ENCODE assay signal across 14 cellular contexts in the genomic region with DNA sequence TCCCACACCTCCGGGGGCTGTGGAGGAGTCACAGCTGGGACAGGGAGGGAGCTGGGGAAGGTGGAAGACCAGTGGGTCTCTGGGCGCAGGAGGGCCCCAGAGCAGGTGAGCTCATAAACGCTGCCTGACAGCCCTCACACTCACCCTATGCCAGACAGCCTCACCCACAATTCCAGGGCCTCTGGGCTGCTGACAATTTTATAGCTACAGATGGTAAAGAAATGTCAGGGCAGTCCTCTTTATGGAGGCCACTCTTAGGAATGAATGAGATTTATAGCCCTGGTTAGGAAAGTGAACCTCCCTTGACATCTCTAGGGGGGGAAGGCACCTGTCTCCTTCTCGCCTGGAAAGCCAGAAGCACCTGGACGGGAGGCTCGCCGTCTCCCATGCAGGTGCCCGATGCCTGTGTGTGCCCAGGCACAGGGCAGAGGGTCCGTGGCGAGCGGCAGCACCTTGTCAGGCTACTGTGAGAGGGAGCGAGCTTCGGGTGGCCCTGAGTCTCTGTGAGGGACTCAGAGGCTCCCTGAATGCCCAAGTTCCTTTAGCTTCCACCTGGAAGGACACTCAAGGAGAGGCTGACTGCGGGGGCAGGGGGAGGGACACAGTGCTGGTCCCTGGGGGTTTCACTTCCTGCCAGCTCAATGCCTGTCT. TPM values are rescaled to one million over a fixed set of nuclear protein-coding genes. Genes with fewer than 3 reads are reported as not detected.
DNase-seq lines count a peak whose midpoint lies in the region; ATAC-seq and TF ChIP-seq lines count a peak whose summit lies in the region.
"Had no signal": no experiment of that assay in that cellular context is flagged by ENCODE, and none has a peak within 500 bp of the region (broad histone marks: within the 10 kb centered on the region; RNA-seq: fewer than 3 reads in every experiment).

No MANE protein-coding gene starts in this region.

- H3K27me3 ChIP-seq in BLaER1 (no peaks in the 10 kb centered on the region), GM23338 (ENCODE audit: insufficient read depth) (no peaks in the 10 kb centered on the region), hepatocyte (peaks cover 9% of the 10 kb centered on the region)

- no peaks in the 10 kb centered on the region for H3K36me3 ChIP-seq in BLaER1
- H3K36me3 ChIP-seq in GM23338 (ENCODE audit: insufficient read depth) = peaks cover 8% of the 10 kb centered on the region; the same call in 1 of the 2 replicates
- H3K36me3 ChIP-seq in hepatocyte (replicated peaks; ENCODE audit: insufficient read depth, low read depth) = no peaks in the 10 kb centered on the region
- no peaks in the 10 kb centered on the region for H3K36me3 ChIP-seq in mucosa of descending colon (ENCODE audit: low read depth)

- no peaks in the 10 kb centered on the region for H3F3A ChIP-seq in GM23338 (replicated peaks; ENCODE audit: low read depth)

- no peak for DNase-seq in GM23338 (ENCODE audit: low spot score)
- peak; percentile 31 for DNase-seq in hepatocyte (ENCODE audit: low spot score)
- peak in 1 of 3 donors; percentile 24 for DNase-seq in mucosa of descending colon
- no peak for DNase-seq in D341Med (ENCODE audit: low spot score)
- DNase-seq in glutamatergic neuron = no peak
- DNase-seq: Caco-2; CD8-positive, alpha-beta T cell; DMS53; GF-D8 had no signal

- H3K9me3 ChIP-seq in BLaER1 = no peaks in the 10 kb centered on the region
- no peaks in the 10 kb centered on the region for H3K9me3 ChIP-seq in hepatocyte (ENCODE audit: low read depth)
- H3K9me3 ChIP-seq in mucosa of descending colon = no peaks in the 10 kb centered on the region
- H3K9me3 ChIP-seq: Caco-2 had no signal

- no peaks in the 10 kb centered on the region; the same call in 1 of the 2 replicates for H4K20me1 ChIP-seq in BLaER1
- H4K20me1 ChIP-seq in GM23338 (replicated peaks; ENCODE audit: insufficient read depth) = 0 out of 2 replicates have a peak, but pooled peaks cover 2% of the 10 kb centered on the region
- no peaks in the 10 kb centered on the region for H4K20me1 ChIP-seq in hepatocyte (ENCODE audit: insufficient read depth, poor library complexity, severe bottlenecking)

- peaks cover 5% of the 10 kb centered on the region for H3K27me3 Mint-ChIP-seq in GM23338 (ENCODE audit: insufficient read depth, low read depth, poor library complexity)
- H3K27me3 Mint-ChIP-seq in glutamatergic neuron (ENCODE audit: unreplicated experiment) = peaks cover 6% of the 10 kb centered on the region

- no peak overlapping the region for H3K9ac ChIP-seq in BLaER1

- H3K4me1 ChIP-seq in BLaER1 = peaks cover 31% of the 10 kb centered on the region
- H3K4me1 ChIP-seq in GM23338 (ENCODE audit: insufficient read depth) = 0 out of 2 replicates have a peak, but pooled peaks cover 11% of the 10 kb centered on the region
- H3K4me1 ChIP-seq in hepatocyte (ENCODE audit: insufficient read depth) = no peaks in the 10 kb centered on the region
- H3K4me1 ChIP-seq in mucosa of descending colon (ENCODE audit: low read depth) = peaks cover 2% of the 10 kb centered on the region
- H3K4me1 ChIP-seq: Caco-2 had no signal

- intact Hi-C loops in mucosa of descending colon (cut with DNase I, micrococcal nuclease) = no loop called here

- WGBS in hepatocyte (ENCODE audit: low lambda C conversion rate, missing lambda C conversion rate) = 89% methylated on average over 13 of the region's 14 CpGs

- no peaks in the 10 kb centered on the region for H3K9me3 Mint-ChIP-seq in GM23338
- H3K9me3 Mint-ChIP-seq in glutamatergic neuron (ENCODE audit: unreplicated experiment) = peaks cover 9% of the 10 kb centered on the region
- H3K9me3 Mint-ChIP-seq: CD8-positive, alpha-beta T cell had no signal

- TF ChIP-seq CTCF in GM23338 (conservative IDR thresholded peaks at IDR 0.05; ENCODE audit: low read depth in 2 of 2) = no peak
- TF ChIP-seq CTCF in hepatocyte (IDR thresholded peaks at IDR 0.05; ENCODE audit: poor library complexity) = no peak
- no peak for TF ChIP-seq CTCF in mucosa of descending colon (IDR thresholded peaks at IDR 0.05)
- TF ChIP-seq CTCF in glutamatergic neuron (IDR thresholded peaks at IDR 0.05; ENCODE audit: partially characterized antibody, unreplicated experiment) = no peak

- no peak for ATAC-seq in GM23338
- ATAC-seq in mucosa of descending colon = peak; percentile 64
- no peak for ATAC-seq in HG03108 (IDR thresholded peaks at IDR 0.05; ENCODE audit: unreplicated experiment)
- ATAC-seq: CD8-positive, alpha-beta T cell; HCT116 had no signal

- H3K4me1 Mint-ChIP-seq in GM23338 (peaks cover 13% of the 10 kb centered on the region), glutamatergic neuron (ENCODE audit: low read depth, unreplicated experiment) (peaks cover 6% of the 10 kb centered on the region)
- H3K4me1 Mint-ChIP-seq: CD14-positive monocyte had no signal

- H3K79me2 ChIP-seq in GM23338 (replicated peaks; ENCODE audit: insufficient read depth) = no peaks in the 10 kb centered on the region
- no peaks in the 10 kb centered on the region for H3K79me2 ChIP-seq in hepatocyte

- H3K4me2 ChIP-seq in BLaER1 (peak overlapping the region; percentile 60), GM23338 (peak overlapping the region; percentile 51; the same call in 1 of the 2 replicates), hepatocyte (no peak overlapping the region)

- H3K27ac Mint-ChIP-seq in GM23338 = no peak overlapping the region
- no peak overlapping the region for H3K27ac Mint-ChIP-seq in glutamatergic neuron (ENCODE audit: unreplicated experiment)
- H3K27ac Mint-ChIP-seq: B cell; CD14-positive monocyte; CD8-positive, alpha-beta T cell had no signal

- H3K27ac ChIP-seq in BLaER1 (no peak overlapping the region), GM23338 (ENCODE audit: low read depth) (no peak overlapping the region), hepatocyte (no peak overlapping the region)

- H3K36me3 Mint-ChIP-seq in GM23338 (ENCODE audit: low read depth) = peaks cover 41% of the 10 kb centered on the region
- H3K36me3 Mint-ChIP-seq in glutamatergic neuron (ENCODE audit: unreplicated experiment) = peaks cover 8% of the 10 kb centered on the region
- H3K36me3 Mint-ChIP-seq: CD14-positive monocyte had no signal

- H3K4me3 Mint-ChIP-seq in GM23338 = no peak overlapping the region; the same call in 2 of the 3 replicates
- H3K4me3 Mint-ChIP-seq in glutamatergic neuron (ENCODE audit: unreplicated experiment) = no peak overlapping the region
- H3K4me3 Mint-ChIP-seq: CD14-positive monocyte; CD8-positive, alpha-beta T cell had no signal

- H3K9me2 ChIP-seq in GM23338 (ENCODE audit: insufficient read depth) (no peaks in the 10 kb centered on the region), hepatocyte (replicated peaks; ENCODE audit: insufficient read depth) (no peaks in the 10 kb centered on the region)

- H3K4me3 ChIP-seq in BLaER1 = no peak overlapping the region
- no peak overlapping the region for H3K4me3 ChIP-seq in GM23338
- H3K4me3 ChIP-seq in hepatocyte = no peak overlapping the region
- no peak overlapping the region for H3K4me3 ChIP-seq in mucosa of descending colon

- H2AFZ ChIP-seq in GM23338 (no peak overlapping the region), hepatocyte (no peak overlapping the region)

TF ChIP-seq in GM23338, 12 proteins besides CTCF, POLR2A, EP300 and RAD21 (continues in another document):
- no peak for TF ChIP-seq EZH2phosphoT487 (IDR thresholded peaks at IDR 0.05; ENCODE audit: unreplicated experiment)
- TF ChIP-seq, protein P1, sequence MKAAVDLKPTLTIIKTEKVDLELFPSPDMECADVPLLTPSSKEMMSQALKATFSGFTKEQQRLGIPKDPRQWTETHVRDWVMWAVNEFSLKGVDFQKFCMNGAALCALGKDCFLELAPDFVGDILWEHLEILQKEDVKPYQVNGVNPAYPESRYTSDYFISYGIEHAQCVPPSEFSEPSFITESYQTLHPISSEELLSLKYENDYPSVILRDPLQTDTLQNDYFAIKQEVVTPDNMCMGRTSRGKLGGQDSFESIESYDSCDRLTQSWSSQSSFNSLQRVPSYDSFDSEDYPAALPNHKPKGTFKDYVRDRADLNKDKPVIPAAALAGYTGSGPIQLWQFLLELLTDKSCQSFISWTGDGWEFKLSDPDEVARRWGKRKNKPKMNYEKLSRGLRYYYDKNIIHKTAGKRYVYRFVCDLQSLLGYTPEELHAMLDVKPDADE (IDR thresholded peaks at IDR 0.05) = no peak

RNA-seq across cellular contexts. Expression of gene IGSF9B, which starts 39.9 kb away (rescaled TPM):
- total RNA-seq in GM23338 (2014; rRNA removed; shearing (Covaris generic)) = 41.2 and 51.2 TPM in 2 replicates
- polyA plus RNA-seq in GM23338 (2016; fragmentation: Nextera tagmentation; extraction: Ambion mirVana) (8.7 TPM in 2 replicates), hepatocyte (0.65 and 0.91 TPM in 2 replicates)
- total RNA-seq in hepatocyte (0.30 and 0.32 TPM in 2 replicates), mucosa of descending colon (10 to 100 TPM in 1 of 3 donors, 1 to 10 TPM in 2; 5.2 to 42.6 (median 5.8) TPM), glutamatergic neuron (ENCODE audit: unreplicated experiment) (209 TPM)
- polyA plus RNA-seq: CD14-positive monocyte had no signal
